Comparison of ENCODE assay signal across 9 cellular contexts in the genomic region with DNA sequence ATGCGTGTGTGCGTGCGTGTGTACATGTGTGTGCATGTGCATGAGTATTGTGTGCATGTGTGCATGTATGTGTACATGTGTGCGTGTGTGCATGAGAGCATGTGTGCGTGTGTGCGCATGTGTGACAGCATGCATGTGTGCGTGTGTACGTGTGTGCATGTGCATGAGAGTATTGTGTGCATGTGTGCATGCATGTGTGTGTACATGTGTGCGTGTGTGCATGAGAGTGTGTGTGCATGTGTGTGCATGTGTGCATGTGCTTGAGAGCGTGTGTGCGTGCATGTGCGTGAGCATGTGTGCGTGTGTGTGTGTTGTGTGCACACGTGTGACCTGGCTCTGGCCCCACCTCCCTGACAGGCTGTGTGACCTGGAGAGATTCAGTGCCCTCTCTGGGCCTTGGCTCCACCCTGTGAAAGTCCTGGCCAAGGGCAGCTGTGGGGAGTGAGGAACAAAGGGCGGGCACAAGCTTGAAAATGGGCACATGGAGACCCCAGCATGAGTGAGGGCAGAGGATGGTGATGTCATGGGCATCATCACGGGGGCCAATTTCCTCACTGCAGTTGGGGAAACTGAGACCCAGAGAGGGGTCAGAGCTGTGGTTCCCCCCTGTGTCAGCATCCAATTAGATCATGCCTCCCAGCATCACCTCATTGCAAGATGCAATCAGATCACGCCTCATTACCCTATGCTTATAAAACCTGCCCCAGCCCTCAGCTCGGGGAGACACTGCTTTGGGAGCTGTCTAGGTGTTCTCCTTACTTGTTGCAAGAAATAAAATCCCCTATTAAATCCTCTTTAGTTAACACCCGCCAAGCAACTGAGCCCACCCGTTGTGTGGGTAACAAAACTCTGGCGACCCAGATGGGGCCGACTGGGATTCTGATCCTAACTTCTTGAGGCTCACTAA. TPM values are rescaled to one million over a fixed set of nuclear protein-coding genes. Genes with fewer than 3 reads are reported as not detected.
DNase-seq lines count a peak whose midpoint lies in the region; TF ChIP-seq lines count a peak whose summit lies in the region.
"Had no signal": no experiment of that assay in that cellular context is flagged by ENCODE, and none has a peak within 500 bp of the region (broad histone marks: within the 10 kb centered on the region; RNA-seq: fewer than 3 reads in every experiment).

No MANE protein-coding gene starts in this region.

- H3K27me3 ChIP-seq in esophagus squamous epithelium, result peaks cover 0 to 47% (median 0%) of the 10 kb centered on the region in 4 donors

- H3K36me3 ChIP-seq in OCI-LY7 (ENCODE audit: insufficient read depth, low read length), result no peaks in the 10 kb centered on the region
- H3K36me3 ChIP-seq in esophagus squamous epithelium, result no peaks in the 10 kb centered on the region

- TF ChIP-seq CTCF in OCI-LY7 (conservative IDR thresholded peaks at IDR 0.05; ENCODE audit: low read length), result no peak
- no peak for TF ChIP-seq CTCF in esophagus squamous epithelium (IDR thresholded peaks at IDR 0.05)

- H2AFZ ChIP-seq in OCI-LY7 (ENCODE audit: low read length), result peak overlapping the region; percentile 14; the same call in 1 of the 2 replicates

- POLR2A ChIA-PET in OCI-LY7 (lab: Charles Lee), result interaction anchor here (0.6 to 8.0 kb wide), 4 partner anchors 9 to 17 kb away, joined by 7 to 69 read pairs (median 28); no protein-coding TSS in a partner anchor

- peaks cover 5% of the 10 kb centered on the region; the same call in 1 of the 2 replicates for H3K79me2 ChIP-seq in OCI-LY7 (ENCODE audit: insufficient read depth, low read depth, low read length)

- no peak for TF ChIP-seq POLR2A in esophagus squamous epithelium (IDR thresholded peaks at IDR 0.05)

- peak overlapping the region; percentile 79 for H3K4me2 ChIP-seq in OCI-LY7 (ENCODE audit: low read length)

- H3K4me3 ChIP-seq in OCI-LY7 (ENCODE audit: low read depth, low read length, poor library complexity, severe bottlenecking) (peak overlapping the region; percentile 70), esophagus squamous epithelium (peak overlapping the region; percentile 33 to 67 (median 46)), skin epidermis (peak overlapping the region in 6 of 7 experiments; percentile 24 to 41 (median 35))

- no peaks in the 10 kb centered on the region for H4K20me1 ChIP-seq in OCI-LY7 (ENCODE audit: insufficient read depth, low read length)

- 76 to 80% methylated on average over 20 to 22 of the region's 22 CpGs for WGBS in esophagus squamous epithelium, 2 donors

- BruUV-seq in OCI-LY7 (replicated peaks; lab: Mats Ljungman, UMichigan), result no TSS peak

- H3K9me2 ChIP-seq in OCI-LY7 (ENCODE audit: insufficient read depth, low read length), result no peaks in the 10 kb centered on the region

- DNase-seq in NCI-H1417 (lab: John Stamatoyannopoulos, UW), result peak in 2 of 3 experiments; percentile 32 to 56
- no peak for DNase-seq in NCI-H1417 treated with DMSO at 0.1 percent for 48 hours (lab: John Stamatoyannopoulos, UW)
- DNase-seq in OCI-LY7 (ENCODE audit: low spot score), result peak; percentile 88
- DNase-seq in esophagus squamous epithelium (lab: John Stamatoyannopoulos, UW), result no peak
- no peak for DNase-seq in NCI-H1105 treated with DMSO at 0.1 percent for 48 hours (lab: John Stamatoyannopoulos, UW)
- DNase-seq in retina, result no peak
- DNase-seq in activated CD8-positive, alpha-beta memory T cell treated with anti-CD3 and anti-CD28 coated beads for 24 hours, result no peak
- DNase-seq: amniotic stem cell had no signal

- intact Hi-C loops in OCI-LY7 (cut with micrococcal nuclease; ENCODE audit: unreplicated experiment), result loop anchor here (1.0 to 10.0 kb wide), 7 partner anchors 8 to 383 kb away; a partner anchor contains a TSS
- intact Hi-C loops in esophagus squamous epithelium (cut with DNase I), result no loop called here

- peak overlapping the region; percentile 97 for H3K27ac ChIP-seq in OCI-LY7 (ENCODE audit: low read depth, low read length, poor library complexity, severe bottlenecking)
- peak overlapping the region in 2 of 4 donors; percentile 51 to 55 for H3K27ac ChIP-seq in esophagus squamous epithelium
- peak overlapping the region in 12 of 21 experiments; percentile 29 to 89 (median 64) for H3K27ac ChIP-seq in skin epidermis

- CTCF ChIA-PET in OCI-LY7 (lab: Charles Lee; ENCODE audit: unreplicated experiment), result interaction anchor here (1.5 kb wide), 2 partner anchors 9 to 18 kb away, joined by 6 to 12 read pairs; no protein-coding TSS in a partner anchor

- no peaks in the 10 kb centered on the region for H3K9me3 ChIP-seq in OCI-LY7 (ENCODE audit: low read length)
- no peaks in the 10 kb centered on the region for H3K9me3 ChIP-seq in esophagus squamous epithelium

- peaks cover 76% of the 10 kb centered on the region for H3K4me1 ChIP-seq in OCI-LY7 (ENCODE audit: insufficient read depth, low read length, poor library complexity, severe bottlenecking)
- H3K4me1 ChIP-seq in esophagus squamous epithelium, result peaks cover 0 to 29% (median 0%) of the 10 kb centered on the region in 3 donors

RNA-seq across cellular contexts. Expression of a gene that starts 0.6 kb away (rescaled TPM):
- total RNA-seq in OCI-LY7 (2014; rRNA removed; shearing (Covaris generic)), result 17.1 and 25.6 TPM in 2 replicates
- 45.1 and 54.4 TPM in 2 replicates for total RNA-seq in OCI-LY7 (2022)
- under 1 TPM in 1 of 4 donors, not detected in 3; 0.44 TPM for total RNA-seq in esophagus squamous epithelium

RNA-seq across cellular contexts. Expression of a gene that starts 10.3 kb away (rescaled TPM):
- total RNA-seq in OCI-LY7 (2014; rRNA removed; shearing (Covaris generic)), result 2.4 and 4.3 TPM in 2 replicates
- total RNA-seq in OCI-LY7 (2022) (5.3 and 5.7 TPM in 2 replicates), esophagus squamous epithelium (not detected)

RNA-seq across cellular contexts. Expression of a gene that starts 20.1 kb away (rescaled TPM):
- total RNA-seq in OCI-LY7 (2014; rRNA removed; shearing (Covaris generic)), result 14.4 and 20.4 TPM in 2 replicates
- total RNA-seq in OCI-LY7 (2022) (31.7 and 35.4 TPM in 2 replicates), esophagus squamous epithelium (10 to 100 TPM; 37.5 to 68.0 (median 47.0) TPM)

RNA-seq across cellular contexts. Expression of a gene that starts 24.5 kb away (rescaled TPM):
- 1.5 and 2.9 TPM in 2 replicates for total RNA-seq in OCI-LY7 (2014; rRNA removed; shearing (Covaris generic))
- total RNA-seq in OCI-LY7 (2022) (8.0 and 8.3 TPM in 2 replicates), esophagus squamous epithelium (100 to 1,000 TPM in 3 of 4 donors, 10 to 100 TPM in 1; 62.6 to 181 (median 120) TPM)

RNA-seq across cellular contexts. Expression of a gene that starts 43.2 kb away (rescaled TPM):
- 257 and 283 TPM in 2 replicates for total RNA-seq in OCI-LY7 (2014; rRNA removed; shearing (Covaris generic))
- total RNA-seq in OCI-LY7 (2022), result 294 and 335 TPM in 2 replicates
- total RNA-seq in esophagus squamous epithelium, result 100 to 1,000 TPM; 206 to 260 (median 254) TPM

Comparison
In these comparisons a context has a peak if more than half of its experiments do, and no peak if none do; other contexts are left out.
1. DNase-seq: peak in NCI-H1417 (2 of 3) and OCI-LY7 (single experiment); none in NCI-H1417 treated with DMSO at 0.1 percent for 48 hours (single experiment), esophagus squamous epithelium (single experiment), NCI-H1105 treated with DMSO at 0.1 percent for 48 hours (single experiment), retina (single experiment) and activated CD8-positive, alpha-beta memory T cell treated with anti-CD3 and anti-CD28 coated beads for 24 hours (single experiment).
2. RNA of a gene that starts 0.6 kb away (total RNA-seq): 17.1 to 54.4 TPM in OCI-LY7; 0.44 TPM in esophagus squamous epithelium; every median in the first group is over 10 times any median in the second.
3. Peak in every context shown above with its lines, with median percentiles within 50 percentile points of each other: H3K4me3 ChIP-seq.